ENCODE assay signal across 10 cellular contexts in genomic region chr1:31376374-31377134, GRCh38. TPM values are rescaled to one million over a fixed set of nuclear protein-coding genes. Genes with fewer than 3 reads are reported as not detected.
A peak's percentile ranks its signal among the peaks of the same experiment; 100 is the strongest.
DNase-seq lines count a peak whose midpoint lies in the region; ATAC-seq, FAIRE-seq and TF ChIP-seq lines count a peak whose summit lies in the region.
"Had no signal": no experiment of that assay in that cellular context is flagged by ENCODE, and none has a peak within 500 bp of the region (broad histone marks: within the 10 kb centered on the region; RNA-seq: fewer than 3 reads in every experiment).

No MANE protein-coding gene starts in this region.

- H3K9ac ChIP-seq in kidney (ENCODE audit: low read length in 2 of 2) (peak overlapping the region in 1 of 2 donors; percentile 22), colonic mucosa (ENCODE audit: low read depth in 2 of 2, low read length in 2 of 2) (no peak overlapping the region)

- intact Hi-C loops in kidney (cut with DNase I) (no loop called here), prostate gland (cut with DNase I) (no loop called here), colonic mucosa (cut with DNase I) (no loop called here)

- no peak for FAIRE-seq in HTR-8/SVneo (lab: Jason Lieb, UNC)
- FAIRE-seq in kidney (lab: Jason Lieb, UNC), result no peak
- FAIRE-seq: endometrium had no signal

- H3K9me3 Mint-ChIP-seq in activated T-cell treated with anti-CD3 and anti-CD28 coated beads, Interleukin-2, amount 50 U/mL, for 24 hours, result no peaks in the 10 kb centered on the region

- 84% methylated on average over 8 of the region's 8 CpGs for WGBS in prostate gland

- TF ChIP-seq CTCF in kidney (IDR thresholded peaks at IDR 0.05; ENCODE audit: borderline replicate concordance, extremely low read depth, insufficient read depth) (no peak), prostate gland (IDR thresholded peaks at IDR 0.05) (no peak), colonic mucosa (IDR thresholded peaks at IDR 0.05) (no peak)

- H3K9me3 ChIP-seq in kidney (ENCODE audit: control insufficient read depth in 1 of 2, low read length in 2 of 2) (no peaks in the 10 kb centered on the region), prostate gland (no peaks in the 10 kb centered on the region), colonic mucosa (no peaks in the 10 kb centered on the region)

- H3K36me3 ChIP-seq in kidney (ENCODE audit: control insufficient read depth in 1 of 2, insufficient read depth in 2 of 2, low read length in 2 of 2) (no peaks in the 10 kb centered on the region), prostate gland (no peaks in the 10 kb centered on the region), colonic mucosa (no peaks in the 10 kb centered on the region)

- H3K36me3 Mint-ChIP-seq in activated T-cell treated with anti-CD3 and anti-CD28 coated beads, Interleukin-2, amount 50 U/mL, for 24 hours (ENCODE audit: low read depth), result no peaks in the 10 kb centered on the region

- DNase-seq in AG08395 (ENCODE audit: low spot score) (peak; percentile 98), HTR-8/SVneo (ENCODE audit: insufficient read length, low spot score) (peak; percentile 25), astrocyte of the hippocampus (ENCODE audit: low read depth, low spot score) (peak; percentile 76), kidney (no peak), prostate gland (ENCODE audit: low spot score) (no peak), colonic mucosa (no peak)
- no peak for DNase-seq in activated T-cell treated with anti-CD3 and anti-CD28 coated beads, Interleukin-2, amount 50 U/mL, for 24 hours
- DNase-seq: DMS153 had no signal

- H3K27me3 ChIP-seq in prostate gland (replicated peaks; ENCODE audit: insufficient read depth) (no peaks in the 10 kb centered on the region), colonic mucosa (no peaks in the 10 kb centered on the region)

- peaks cover 14% of the 10 kb centered on the region for H3K4me1 Mint-ChIP-seq in activated T-cell treated with anti-CD3 and anti-CD28 coated beads, Interleukin-2, amount 50 U/mL, for 24 hours (ENCODE audit: low read depth)

- H3K27me3 Mint-ChIP-seq in activated T-cell treated with anti-CD3 and anti-CD28 coated beads, Interleukin-2, amount 50 U/mL, for 24 hours, result peaks cover 15% of the 10 kb centered on the region

- no peak overlapping the region for H3K4me3 Mint-ChIP-seq in activated T-cell treated with anti-CD3 and anti-CD28 coated beads, Interleukin-2, amount 50 U/mL, for 24 hours

- no peak for ATAC-seq in GM21367 (IDR thresholded peaks at IDR 0.05; ENCODE audit: unreplicated experiment)

- H3K4me1 ChIP-seq in kidney (ENCODE audit: control insufficient read depth in 1 of 2, insufficient read depth in 1 of 2, low read depth in 1 of 2, low read length in 2 of 2) (peaks cover 17 to 26% of the 10 kb centered on the region in 2 donors), prostate gland (replicated peaks) (peaks cover 4% of the 10 kb centered on the region), colonic mucosa (peaks cover 16% of the 10 kb centered on the region)

- H3K27ac Mint-ChIP-seq in activated T-cell treated with anti-CD3 and anti-CD28 coated beads, Interleukin-2, amount 50 U/mL, for 24 hours, result no peak overlapping the region

- H3K27ac ChIP-seq in kidney (ENCODE audit: low read depth in 2 of 2, low read length in 2 of 2) (peak overlapping the region; percentile 23 to 76), prostate gland (no peak overlapping the region), colonic mucosa (no peak overlapping the region)

- H3K4me3 ChIP-seq in kidney (ENCODE audit: low read length in 2 of 2) (no peak overlapping the region), prostate gland (no peak overlapping the region), colonic mucosa (no peak overlapping the region)

- TF ChIP-seq POLR2A in prostate gland (IDR thresholded peaks at IDR 0.05), result no peak

RNA-seq across cellular contexts. Expression of gene FABP3, which starts 3.7 kb away (rescaled TPM):
- total RNA-seq in kidney (25.0 TPM), prostate gland (10 to 100 TPM; 25.0 to 54.1 TPM), colonic mucosa (1 to 10 TPM; 2.8 to 4.7 TPM)
- polyA plus RNA-seq in kidney (ENCODE audit: insufficient read depth, low read depth, low replicate concordance), result 542 TPM

RNA-seq across cellular contexts. Expression of gene SERINC2, which starts 36.5 kb away (rescaled TPM):
- 126 TPM for total RNA-seq in kidney
- polyA plus RNA-seq in kidney (ENCODE audit: insufficient read depth, low read depth, low replicate concordance), result 99.2 TPM
- total RNA-seq in prostate gland, result 100 to 1,000 TPM in 1 of 2 donors, 10 to 100 TPM in 1; 76.1 to 110 TPM
- 100 to 1,000 TPM; 203 to 212 TPM for total RNA-seq in colonic mucosa

Comparison
In these comparisons a context has a peak if more than half of its experiments do, and no peak if none do; other contexts are left out.
1. DNase-seq: peak in AG08395 (single experiment), HTR-8/SVneo (single experiment) and astrocyte of the hippocampus (single experiment); none in kidney (single experiment), activated T-cell treated with anti-CD3 and anti-CD28 coated beads, Interleukin-2, amount 50 U/mL, for 24 hours (single experiment), prostate gland (single experiment) and colonic mucosa (single experiment).
2. H3K27ac ChIP-seq: peak in kidney (2 of 2); none in prostate gland (0 of 2) and colonic mucosa (single experiment).